25 cellular contexts compared by ENCODE assay signal in the genomic region with DNA sequence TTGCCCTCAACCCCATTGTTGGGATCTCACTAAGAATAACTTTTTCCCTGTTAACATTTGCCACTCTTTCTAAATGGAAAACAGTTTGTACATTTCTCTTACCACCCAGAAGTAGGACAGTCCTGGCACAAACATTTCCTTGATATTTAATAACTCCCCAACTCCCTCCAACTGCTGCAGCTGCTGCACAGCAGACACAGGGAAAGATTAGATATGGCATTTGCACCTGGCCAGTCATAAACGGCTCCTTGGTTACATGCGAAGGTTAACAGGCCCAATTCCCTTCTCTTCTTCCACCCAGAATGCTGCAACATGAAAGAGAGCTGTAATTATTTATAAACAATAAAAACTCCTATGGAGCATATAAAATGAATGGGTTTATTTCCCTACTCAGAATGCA. TPM values are rescaled to one million over a fixed set of nuclear protein-coding genes. Genes with fewer than 3 reads are reported as not detected.
A peak's percentile ranks its signal among the peaks of the same experiment; 100 is the strongest.
DNase-seq lines count a peak whose midpoint lies in the region; ATAC-seq and TF ChIP-seq lines count a peak whose summit lies in the region.
"Had no signal": no experiment of that assay in that cellular context is flagged by ENCODE, and none has a peak within 500 bp of the region (broad histone marks: within the 10 kb centered on the region; RNA-seq: fewer than 3 reads in every experiment).

No MANE protein-coding gene starts in this region.

- peak overlapping the region; percentile 30 for H3K4me3 ChIP-seq in SJCRH30
- H3K4me3 ChIP-seq in neural progenitor cell: no peak overlapping the region
- H3K4me3 ChIP-seq: BLaER1 treated with 17β-estradiol and CSF1 and Interleukin-3, amounts not matched to agents 10 nM and 100 nM; breast epithelium; esophagus squamous epithelium; gastroesophageal sphincter; right atrium auricular region; upper lobe of right lung had no signal

- no peak for TF ChIP-seq CTCF in neural progenitor cell (IDR thresholded peaks at IDR 0.05)

- no peak overlapping the region for H2AFZ ChIP-seq in neural progenitor cell (replicated peaks)

- no peaks in the 10 kb centered on the region for H4K20me1 ChIP-seq in neural progenitor cell (ENCODE audit: low read depth)
- H4K20me1 ChIP-seq: BLaER1 treated with 17β-estradiol and CSF1 and Interleukin-3, amounts not matched to agents 10 nM and 100 nM had no signal

- peaks cover 12% of the 10 kb centered on the region for H3K4me1 ChIP-seq in SJCRH30
- no peaks in the 10 kb centered on the region for H3K4me1 ChIP-seq in neural progenitor cell
- H3K4me1 ChIP-seq: BLaER1 treated with 17β-estradiol and CSF1 and Interleukin-3, amounts not matched to agents 10 nM and 100 nM; breast epithelium; esophagus squamous epithelium; gastroesophageal sphincter; right atrium auricular region; upper lobe of right lung had no signal

- H3K27me3 ChIP-seq in SJCRH30 (no peaks in the 10 kb centered on the region), neural progenitor cell (no peaks in the 10 kb centered on the region)
- H3K27me3 ChIP-seq: BLaER1 treated with 17β-estradiol and CSF1 and Interleukin-3, amounts not matched to agents 10 nM and 100 nM; breast epithelium; esophagus squamous epithelium; gastroesophageal sphincter; right atrium auricular region; upper lobe of right lung had no signal

- H3K36me3 Mint-ChIP-seq in neural progenitor cell: no peaks in the 10 kb centered on the region
- H3K36me3 Mint-ChIP-seq: WTC11 had no signal

- no peaks in the 10 kb centered on the region for H3K36me3 ChIP-seq in SJCRH30
- no peaks in the 10 kb centered on the region for H3K36me3 ChIP-seq in neural progenitor cell
- H3K36me3 ChIP-seq: BLaER1 treated with 17β-estradiol and CSF1 and Interleukin-3, amounts not matched to agents 10 nM and 100 nM; breast epithelium; esophagus squamous epithelium; gastroesophageal sphincter; right atrium auricular region; upper lobe of right lung had no signal

- H3K9me3 Mint-ChIP-seq in neural progenitor cell: peaks cover 3% of the 10 kb centered on the region
- H3K9me3 Mint-ChIP-seq: endodermal cell; T-helper 2 cell treated with Interferon-gamma antibody and Interleukin-4, amounts not matched to agents 5 μg/mL and 100 μg/mL, for 36 hours had no signal

- H3K4me2 ChIP-seq in neural progenitor cell: no peak overlapping the region
- H3K4me2 ChIP-seq: BLaER1 treated with 17β-estradiol and CSF1 and Interleukin-3, amounts not matched to agents 10 nM and 100 nM; SK-N-SH had no signal

- no peak for ATAC-seq in GM19328 (IDR thresholded peaks at IDR 0.05; ENCODE audit: unreplicated experiment)
- ATAC-seq: gastroesophageal sphincter, upper lobe of right lung, WTC11 had no signal

- H3K9ac ChIP-seq in neural progenitor cell: no peak overlapping the region
- H3K9ac ChIP-seq: BLaER1 treated with 17β-estradiol and CSF1 and Interleukin-3, amounts not matched to agents 10 nM and 100 nM; SK-N-SH had no signal

- DNase-seq in NCI-H748 (lab: John Stamatoyannopoulos, UW; ENCODE audit: unreplicated experiment) (peak; percentile 61), NCI-H748 treated with DMSO at 0.1 percent for 48 hours (lab: John Stamatoyannopoulos, UW) (no peak), SJCRH30 (peak; percentile 76 to 87), neural progenitor cell (ENCODE audit: low spot score) (no peak), amygdala (lab: John Stamatoyannopoulos, UW) (no peak)
- DNase-seq in activated CD4-positive, alpha-beta T cell treated with anti-CD3 and anti-CD28 coated beads for 1 hour: no peak
- no peak for DNase-seq in activated effector memory CD4-positive, alpha-beta T cell treated with anti-CD3 and anti-CD28 coated beads, Interleukin-2, amount 50 U/mL, for 16 hours
- DNase-seq: activated CD4-positive, alpha-beta T cell treated with anti-CD3 and anti-CD28 coated beads, Interleukin-2, amount 50 U/mL, for 48 hours; activated effector memory CD4-positive, alpha-beta T cell treated with Interleukin-2 at 50 U/mL for 16 hours; endodermal cell; esophagus squamous epithelium; GOT3; hypothalamus; islet precursor cell; NCI-H1048; NCI-H345; SK-N-SH; upper lobe of right lung had no signal

- H3K9me3 ChIP-seq in SJCRH30 (replicated peaks): no peaks in the 10 kb centered on the region
- H3K9me3 ChIP-seq in neural progenitor cell (ENCODE audit: low read depth): no peaks in the 10 kb centered on the region
- H3K9me3 ChIP-seq: BLaER1 treated with 17β-estradiol and CSF1 and Interleukin-3, amounts not matched to agents 10 nM and 100 nM; breast epithelium; esophagus squamous epithelium; gastroesophageal sphincter; right atrium auricular region; SK-N-SH; upper lobe of right lung had no signal

- no peaks in the 10 kb centered on the region for H3K79me2 ChIP-seq in neural progenitor cell (ENCODE audit: low read depth)

- no peaks in the 10 kb centered on the region for H3F3A ChIP-seq in neural progenitor cell (ENCODE audit: low read depth)

- H3K4me1 Mint-ChIP-seq in neural progenitor cell: peaks cover 3% of the 10 kb centered on the region

- peak overlapping the region; percentile 62 for H3K27ac Mint-ChIP-seq in neural progenitor cell
- H3K27ac Mint-ChIP-seq: endodermal cell; T-helper 2 cell treated with Interferon-gamma antibody and Interleukin-4, amounts not matched to agents 5 μg/mL and 100 μg/mL, for 36 hours; WTC11 had no signal

- H3K27me3 Mint-ChIP-seq in neural progenitor cell (ENCODE audit: insufficient read depth, low read depth): peaks cover 10% of the 10 kb centered on the region

- peak overlapping the region; percentile 98 for H3K27ac ChIP-seq in SJCRH30
- H3K27ac ChIP-seq in neural progenitor cell: no peak overlapping the region
- H3K27ac ChIP-seq: BLaER1 treated with 17β-estradiol and CSF1 and Interleukin-3, amounts not matched to agents 10 nM and 100 nM; breast epithelium; esophagus squamous epithelium; gastroesophageal sphincter; right atrium auricular region; upper lobe of right lung had no signal

- H3K4me3 Mint-ChIP-seq in neural progenitor cell: no peak overlapping the region
- H3K4me3 Mint-ChIP-seq: endodermal cell; T-helper 2 cell treated with Interferon-gamma antibody and Interleukin-4, amounts not matched to agents 5 μg/mL and 100 μg/mL, for 36 hours; WTC11 had no signal

RNA-seq across cellular contexts. Expression of a gene that starts 55.9 kb away (rescaled TPM):
- total RNA-seq in SJCRH30 (2014; rRNA removed; shearing (Covaris generic)): 33.9 and 37.2 TPM in 2 replicates
- 147 and 161 TPM in 2 replicates for total RNA-seq in neural progenitor cell (ENCODE audit: low replicate concordance)

Comparison
In these comparisons a context has a peak if more than half of its experiments do, and no peak if none do; other contexts are left out.
1. DNase-seq: peak in NCI-H748 (single experiment) and SJCRH30 (2 of 2); none in NCI-H748 treated with DMSO at 0.1 percent for 48 hours (single experiment), neural progenitor cell (single experiment), activated CD4-positive, alpha-beta T cell treated with anti-CD3 and anti-CD28 coated beads for 1 hour (single experiment), activated effector memory CD4-positive, alpha-beta T cell treated with anti-CD3 and anti-CD28 coated beads, Interleukin-2, amount 50 U/mL, for 16 hours (single experiment) and amygdala (0 of 56).